Comparison of ENCODE assay signal across 1 cellular context in genomic region chr12:124568431-124569374, GRCh38.
TF ChIP-seq lines count a peak whose summit lies in the region.

No MANE protein-coding gene starts in this region.

TF ChIP-seq in K562, 482 proteins besides CTCF, POLR2A, EP300 and RAD21 (continued from another document):
- TF ChIP-seq ZNF740 (CRISPR knock-in tag; IDR thresholded peaks at IDR 0.05) (peak; percentile 96), ZNF740 (tag; IDR thresholded peaks at IDR 0.05) (no peak; a peak in 1 of 4 replicates), RHOXF2B (CRISPR knock-in tag; conservative IDR thresholded peaks at IDR 0.05) (no peak), THRAP3 (IDR thresholded peaks at IDR 0.05; ENCODE audit: borderline replicate concordance) (no peak), EWSR1 (IDR thresholded peaks at IDR 0.05; ENCODE audit: borderline replicate concordance, low read depth, partially characterized antibody) (no peak), REST (CRISPR knock-in tag; IDR thresholded peaks at IDR 0.05; ENCODE audit: low read depth) (no peak), MXD1 (CRISPR knock-in tag; IDR thresholded peaks at IDR 0.05; ENCODE audit: borderline replicate concordance, poor library complexity, severe bottlenecking) (no peak), TFAP4 (CRISPR knock-in tag; IDR thresholded peaks at IDR 0.05; ENCODE audit: borderline replicate concordance) (no peak), ZNF239 (CRISPR knock-in tag; IDR thresholded peaks at IDR 0.05) (no peak), ZNF217 (CRISPR knock-in tag; IDR thresholded peaks at IDR 0.05) (no peak), NR2C1 (IDR thresholded peaks at IDR 0.05) (peak; percentile 78), NR2C1 (tag; IDR thresholded peaks at IDR 0.05) (peak; percentile 81), ZNF707 (CRISPR knock-in tag; conservative IDR thresholded peaks at IDR 0.05) (no peak), MAX (CRISPR knock-in tag; IDR thresholded peaks at IDR 0.05) (no peak), POLR3A (IDR thresholded peaks at IDR 0.05; ENCODE audit: borderline replicate concordance, extremely low read depth, insufficient read depth, insufficient read length) (no peak), RBM17 (IDR thresholded peaks at IDR 0.05; ENCODE audit: borderline replicate concordance, low read depth, low read length) (no peak), MBD2 (IDR thresholded peaks at IDR 0.05; ENCODE audit: borderline replicate concordance, low read depth) (no peak), SMARCB1 (IDR thresholded peaks at IDR 0.05; ENCODE audit: insufficient read length, low read depth) (no peak), NR2C2 (CRISPR knock-in tag; IDR thresholded peaks at IDR 0.05) (no peak), NR2C2 (tag; IDR thresholded peaks at IDR 0.05) (peak; percentile 73; the same call in 1 of the 2 replicates), NR4A1 (CRISPR knock-in tag; IDR thresholded peaks at IDR 0.05) (no peak), NR4A1 (tag; IDR thresholded peaks at IDR 0.05) (no peak), ILF3 (IDR thresholded peaks at IDR 0.05; ENCODE audit: borderline replicate concordance) (no peak), ZNF717 (CRISPR knock-in tag; IDR thresholded peaks at IDR 0.05) (no peak), ZFP30 (CRISPR knock-in tag; IDR thresholded peaks at IDR 0.05; ENCODE audit: borderline replicate concordance) (no peak), TARDBP (IDR thresholded peaks at IDR 0.05) (no peak), HDAC3 (IDR thresholded peaks at IDR 0.05; ENCODE audit: borderline replicate concordance, partially characterized antibody) (no peak), ZBTB33 (CRISPR knock-in tag; IDR thresholded peaks at IDR 0.05) (peak; percentile 94), SMC3 (conservative IDR thresholded peaks at IDR 0.05; ENCODE audit: insufficient read depth, low read depth, low read length) (0 out of 2 replicates have a peak, but pooled peaks have one; percentile 3), MAFF (IDR thresholded peaks at IDR 0.05; ENCODE audit: low read length) (no peak), ARID3B (CRISPR knock-in tag; IDR thresholded peaks at IDR 0.05; ENCODE audit: borderline replicate concordance) (no peak)
- TF ChIP-seq, protein P1, sequence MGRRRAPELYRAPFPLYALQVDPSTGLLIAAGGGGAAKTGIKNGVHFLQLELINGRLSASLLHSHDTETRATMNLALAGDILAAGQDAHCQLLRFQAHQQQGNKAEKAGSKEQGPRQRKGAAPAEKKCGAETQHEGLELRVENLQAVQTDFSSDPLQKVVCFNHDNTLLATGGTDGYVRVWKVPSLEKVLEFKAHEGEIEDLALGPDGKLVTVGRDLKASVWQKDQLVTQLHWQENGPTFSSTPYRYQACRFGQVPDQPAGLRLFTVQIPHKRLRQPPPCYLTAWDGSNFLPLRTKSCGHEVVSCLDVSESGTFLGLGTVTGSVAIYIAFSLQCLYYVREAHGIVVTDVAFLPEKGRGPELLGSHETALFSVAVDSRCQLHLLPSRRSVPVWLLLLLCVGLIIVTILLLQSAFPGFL (CRISPR knock-in tag; IDR thresholded peaks at IDR 0.05), result no peak
- TF ChIP-seq, protein P2, sequence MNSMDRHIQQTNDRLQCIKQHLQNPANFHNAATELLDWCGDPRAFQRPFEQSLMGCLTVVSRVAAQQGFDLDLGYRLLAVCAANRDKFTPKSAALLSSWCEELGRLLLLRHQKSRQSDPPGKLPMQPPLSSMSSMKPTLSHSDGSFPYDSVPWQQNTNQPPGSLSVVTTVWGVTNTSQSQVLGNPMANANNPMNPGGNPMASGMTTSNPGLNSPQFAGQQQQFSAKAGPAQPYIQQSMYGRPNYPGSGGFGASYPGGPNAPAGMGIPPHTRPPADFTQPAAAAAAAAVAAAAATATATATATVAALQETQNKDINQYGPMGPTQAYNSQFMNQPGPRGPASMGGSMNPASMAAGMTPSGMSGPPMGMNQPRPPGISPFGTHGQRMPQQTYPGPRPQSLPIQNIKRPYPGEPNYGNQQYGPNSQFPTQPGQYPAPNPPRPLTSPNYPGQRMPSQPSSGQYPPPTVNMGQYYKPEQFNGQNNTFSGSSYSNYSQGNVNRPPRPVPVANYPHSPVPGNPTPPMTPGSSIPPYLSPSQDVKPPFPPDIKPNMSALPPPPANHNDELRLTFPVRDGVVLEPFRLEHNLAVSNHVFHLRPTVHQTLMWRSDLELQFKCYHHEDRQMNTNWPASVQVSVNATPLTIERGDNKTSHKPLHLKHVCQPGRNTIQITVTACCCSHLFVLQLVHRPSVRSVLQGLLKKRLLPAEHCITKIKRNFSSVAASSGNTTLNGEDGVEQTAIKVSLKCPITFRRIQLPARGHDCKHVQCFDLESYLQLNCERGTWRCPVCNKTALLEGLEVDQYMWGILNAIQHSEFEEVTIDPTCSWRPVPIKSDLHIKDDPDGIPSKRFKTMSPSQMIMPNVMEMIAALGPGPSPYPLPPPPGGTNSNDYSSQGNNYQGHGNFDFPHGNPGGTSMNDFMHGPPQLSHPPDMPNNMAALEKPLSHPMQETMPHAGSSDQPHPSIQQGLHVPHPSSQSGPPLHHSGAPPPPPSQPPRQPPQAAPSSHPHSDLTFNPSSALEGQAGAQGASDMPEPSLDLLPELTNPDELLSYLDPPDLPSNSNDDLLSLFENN (IDR thresholded peaks at IDR 0.05; ENCODE audit: low read depth in 2 of 2, low read length in 2 of 2), result no peak
- TF ChIP-seq, protein P3, sequence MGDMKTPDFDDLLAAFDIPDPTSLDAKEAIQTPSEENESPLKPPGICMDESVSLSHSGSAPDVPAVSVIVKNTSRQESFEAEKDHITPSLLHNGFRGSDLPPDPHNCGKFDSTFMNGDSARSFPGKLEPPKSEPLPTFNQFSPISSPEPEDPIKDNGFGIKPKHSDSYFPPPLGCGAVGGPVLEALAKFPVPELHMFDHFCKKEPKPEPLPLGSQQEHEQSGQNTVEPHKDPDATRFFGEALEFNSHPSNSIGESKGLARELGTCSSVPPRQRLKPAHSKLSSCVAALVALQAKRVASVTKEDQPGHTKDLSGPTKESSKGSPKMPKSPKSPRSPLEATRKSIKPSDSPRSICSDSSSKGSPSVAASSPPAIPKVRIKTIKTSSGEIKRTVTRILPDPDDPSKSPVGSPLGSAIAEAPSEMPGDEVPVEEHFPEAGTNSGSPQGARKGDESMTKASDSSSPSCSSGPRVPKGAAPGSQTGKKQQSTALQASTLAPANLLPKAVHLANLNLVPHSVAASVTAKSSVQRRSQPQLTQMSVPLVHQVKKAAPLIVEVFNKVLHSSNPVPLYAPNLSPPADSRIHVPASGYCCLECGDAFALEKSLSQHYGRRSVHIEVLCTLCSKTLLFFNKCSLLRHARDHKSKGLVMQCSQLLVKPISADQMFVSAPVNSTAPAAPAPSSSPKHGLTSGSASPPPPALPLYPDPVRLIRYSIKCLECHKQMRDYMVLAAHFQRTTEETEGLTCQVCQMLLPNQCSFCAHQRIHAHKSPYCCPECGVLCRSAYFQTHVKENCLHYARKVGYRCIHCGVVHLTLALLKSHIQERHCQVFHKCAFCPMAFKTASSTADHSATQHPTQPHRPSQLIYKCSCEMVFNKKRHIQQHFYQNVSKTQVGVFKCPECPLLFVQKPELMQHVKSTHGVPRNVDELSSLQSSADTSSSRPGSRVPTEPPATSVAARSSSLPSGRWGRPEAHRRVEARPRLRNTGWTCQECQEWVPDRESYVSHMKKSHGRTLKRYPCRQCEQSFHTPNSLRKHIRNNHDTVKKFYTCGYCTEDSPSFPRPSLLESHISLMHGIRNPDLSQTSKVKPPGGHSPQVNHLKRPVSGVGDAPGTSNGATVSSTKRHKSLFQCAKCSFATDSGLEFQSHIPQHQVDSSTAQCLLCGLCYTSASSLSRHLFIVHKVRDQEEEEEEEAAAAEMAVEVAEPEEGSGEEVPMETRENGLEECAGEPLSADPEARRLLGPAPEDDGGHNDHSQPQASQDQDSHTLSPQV (IDR thresholded peaks at IDR 0.05), result peak; percentile 32; the same call in 1 of the 2 replicates
- TF ChIP-seq, protein P4, sequence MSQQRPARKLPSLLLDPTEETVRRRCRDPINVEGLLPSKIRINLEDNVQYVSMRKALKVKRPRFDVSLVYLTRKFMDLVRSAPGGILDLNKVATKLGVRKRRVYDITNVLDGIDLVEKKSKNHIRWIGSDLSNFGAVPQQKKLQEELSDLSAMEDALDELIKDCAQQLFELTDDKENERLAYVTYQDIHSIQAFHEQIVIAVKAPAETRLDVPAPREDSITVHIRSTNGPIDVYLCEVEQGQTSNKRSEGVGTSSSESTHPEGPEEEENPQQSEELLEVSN (IDR thresholded peaks at IDR 0.05; ENCODE audit: borderline replicate concordance in 1 of 2, extremely low read depth in 1 of 2, insufficient read depth in 1 of 2, insufficient read length in 1 of 2, low read depth in 1 of 2, low read length in 1 of 2, poor library complexity in 1 of 2, severe bottlenecking in 1 of 2), result peak in 1 of 2 experiments; percentile 51
